30 cellular contexts compared by ENCODE assay signal in genomic region chr20:3483784-3484183, GRCh38. TPM values are rescaled to one million over a fixed set of nuclear protein-coding genes. Genes with fewer than 3 reads are reported as not detected.
DNase-seq lines count a peak whose midpoint lies in the region; ATAC-seq, FAIRE-seq and TF ChIP-seq lines count a peak whose summit lies in the region.
"Had no signal": no experiment of that assay in that cellular context is flagged by ENCODE, and none has a peak within 500 bp of the region (broad histone marks: within the 10 kb centered on the region; RNA-seq: fewer than 3 reads in every experiment).

No MANE protein-coding gene starts in this region.

- dilution Hi-C loops in mammary epithelial cell (cut with HindIII; ENCODE audit: low sequenced_read_pairs), result no loop called here

- TF ChIP-seq CTCF in AG10803 (conservative IDR thresholded peaks at IDR 0.05; ENCODE audit: low read length) (no peak), mammary epithelial cell (conservative IDR thresholded peaks at IDR 0.05 in 1 of 2, IDR thresholded peaks at IDR 0.05 in 1 of 2; ENCODE audit: extremely low read depth in 1 of 2, insufficient read depth in 1 of 2, low read depth in 1 of 2, low read length in 2 of 2) (no peak), HepG2 (CRISPR knock-in tag; IDR thresholded peaks at IDR 0.05) (no peak), endothelial cell (IDR thresholded peaks at IDR 0.05; ENCODE audit: unreplicated experiment) (no peak), suprapubic skin (IDR thresholded peaks at IDR 0.05) (no peak)
- TF ChIP-seq CTCF in CD8-positive, alpha-beta T cell (IDR thresholded peaks at IDR 0.05), result no peak

- peaks cover 10% of the 10 kb centered on the region for H3K9me3 ChIP-seq in MG63
- H3K9me3 ChIP-seq in mammary epithelial cell (replicated peaks; ENCODE audit: insufficient read depth, low read length), result peaks cover 6% of the 10 kb centered on the region
- H3K9me3 ChIP-seq in HepG2 (ENCODE audit: low read length), result peaks cover 13% of the 10 kb centered on the region
- H3K9me3 ChIP-seq in CD8-positive, alpha-beta T cell (ENCODE audit: low read length), result no peaks in the 10 kb centered on the region
- H3K9me3 ChIP-seq in suprapubic skin, result peaks cover 10% of the 10 kb centered on the region
- H3K9me3 ChIP-seq: ovary, thyroid gland, vagina had no signal

- DNase-seq in AG10803 (ENCODE audit: low read depth) (peak; percentile 23), MG63 (peak; percentile 30), mammary epithelial cell (no peak), HepG2 (ENCODE audit: low spot score) (no peak), endothelial cell (ENCODE audit: low spot score) (no peak), suprapubic skin (ENCODE audit: low spot score in 2 of 2) (no peak)
- DNase-seq in CD8-positive, alpha-beta T cell, result no peak
- DNase-seq: activated CD8-positive, alpha-beta memory T cell treated with anti-CD3 and anti-CD28 coated beads, Interleukin-2, amount 50 U/mL, for 4 hours; activated naive CD4-positive, alpha-beta T cell treated with anti-CD3 and anti-CD28 coated beads, Interleukin-2, amount 10 ng/mL, durations not matched to agents 7 days and 5 days; amniotic stem cell; cortex of kidney; DMS53; esophagus squamous epithelium; KBM-7; mucosa of descending colon; MV-4-11; NCI-H510A treated with DMSO at 0.1 percent for 48 hours; NK-92 treated with Interleukin-12 subunit alpha and Interleukin-12 subunit beta, amount 100 ng/mL, for 24 hours; ovary; retina; thyroid gland had no signal

- H3K4me2 ChIP-seq in mammary epithelial cell (ENCODE audit: insufficient read depth, low read depth, low read length) (peak overlapping the region; percentile 44), HepG2 (ENCODE audit: low read depth, low read length) (no peak overlapping the region)
- H3K4me2 ChIP-seq: BLaER1 had no signal

- in situ Hi-C loops in mammary epithelial cell (cut with MboI; ENCODE audit: low sequenced_read_pairs in 2 of 2) (no loop called here), HepG2 (cut with HindIII; ENCODE audit: extremely low pct_ligation_motif_present, low pct_unique_long_range_greater_than_20kb) (no loop called here)

- CTCF ChIA-PET in mammary epithelial cell (lab: Charles Lee; ENCODE audit: low non-redundant PET) (no interaction called here), HepG2 (lab: Yijun Ruan, JAX; ENCODE audit: low intra/inter-chr PET ratio, low total read pairs) (no interaction called here)
- CTCF ChIA-PET in CD8-positive, alpha-beta T cell (lab: Charles Lee), result interaction anchor here (0.6 kb wide), 1 partner anchor 852 kb away, joined by 3 read pairs; no protein-coding TSS in a partner anchor

- no peak for TF ChIP-seq RAD21 in HepG2 (CRISPR knock-in tag; IDR thresholded peaks at IDR 0.05)

- TF ChIP-seq POLR2A in HepG2 (IDR thresholded peaks at IDR 0.05; ENCODE audit: insufficient read depth in 1 of 2, low read depth in 2 of 2, low read length in 2 of 2) (no peak), suprapubic skin (IDR thresholded peaks at IDR 0.05) (no peak)

- H3K27me3 Mint-ChIP-seq in endothelial cell (ENCODE audit: unreplicated experiment), result no peaks in the 10 kb centered on the region
- no peaks in the 10 kb centered on the region for H3K27me3 Mint-ChIP-seq in CD8-positive, alpha-beta T cell (ENCODE audit: low read depth)
- H3K27me3 Mint-ChIP-seq: activated naive CD4-positive, alpha-beta T cell treated with anti-CD3 and anti-CD28 coated beads, Interleukin-2, amount 10 ng/mL, durations not matched to agents 7 days and 5 days; stimulated activated naive CD8-positive, alpha-beta T cell treated with anti-CD3 and anti-CD28 coated beads, Interleukin-15, Interleukin-2, amounts not matched to agents 100 ng/mL and 50 ng/mL, for 24 hours had no signal

- BruUV-seq in mammary epithelial cell (replicated peaks; lab: Mats Ljungman, UMichigan) (no TSS peak), HepG2 (replicated peaks; lab: Mats Ljungman, UMichigan) (no TSS peak)

- intact Hi-C loops in mammary epithelial cell (cut with micrococcal nuclease), result no loop called here
- intact Hi-C loops in HepG2 (cut with micrococcal nuclease; ENCODE audit: unreplicated experiment), result no loop called here
- intact Hi-C loops in CD8-positive, alpha-beta T cell (cut with DNase I, micrococcal nuclease), result no loop called here

- H3K4me3 Mint-ChIP-seq in endothelial cell (ENCODE audit: unreplicated experiment), result no peak overlapping the region
- no peak overlapping the region for H3K4me3 Mint-ChIP-seq in CD8-positive, alpha-beta T cell
- H3K4me3 Mint-ChIP-seq: activated naive CD4-positive, alpha-beta T cell treated with anti-CD3 and anti-CD28 coated beads, Interleukin-2, amount 10 ng/mL, durations not matched to agents 7 days and 5 days; nephron; stimulated activated naive CD8-positive, alpha-beta T cell treated with anti-CD3 and anti-CD28 coated beads, Interleukin-15, Interleukin-2, amounts not matched to agents 100 ng/mL and 50 ng/mL, for 24 hours; WTC11 had no signal

- H3K27ac ChIP-seq in mammary epithelial cell (ENCODE audit: insufficient read depth, low read depth, low read length) (no peak overlapping the region), HepG2 (ENCODE audit: extremely low read length, insufficient read depth, low read length) (no peak overlapping the region), suprapubic skin (no peak overlapping the region)
- no peak overlapping the region for H3K27ac ChIP-seq in CD8-positive, alpha-beta T cell (ENCODE audit: low read depth, low read length)
- H3K27ac ChIP-seq: BLaER1, esophagus squamous epithelium, ovary, skin epidermis, vagina had no signal

- H3K36me3 Mint-ChIP-seq in endothelial cell (ENCODE audit: low read depth, unreplicated experiment), result peaks cover 13% of the 10 kb centered on the region
- H3K36me3 Mint-ChIP-seq in CD8-positive, alpha-beta T cell, result peaks cover 18% of the 10 kb centered on the region

- no peak for TF ChIP-seq EP300 in HepG2 (IDR thresholded peaks at IDR 0.05; ENCODE audit: low read depth in 2 of 2, low read length in 2 of 2)
- no peak for TF ChIP-seq EP300 in HepG2 (CRISPR knock-in tag; IDR thresholded peaks at IDR 0.05; ENCODE audit: borderline replicate concordance)
- TF ChIP-seq EP300 in suprapubic skin (IDR thresholded peaks at IDR 0.05), result no peak

- FAIRE-seq in HepG2 (lab: Jason Lieb, UNC), result no peak

- H3K4me1 Mint-ChIP-seq in endothelial cell (ENCODE audit: unreplicated experiment), result peaks cover 2% of the 10 kb centered on the region
- H3K4me1 Mint-ChIP-seq in CD8-positive, alpha-beta T cell (ENCODE audit: low read depth), result peaks cover 48% of the 10 kb centered on the region
- H3K4me1 Mint-ChIP-seq: activated naive CD4-positive, alpha-beta T cell treated with anti-CD3 and anti-CD28 coated beads, Interleukin-2, amount 10 ng/mL, durations not matched to agents 7 days and 5 days; nephron; WTC11 had no signal

- H3K79me2 ChIP-seq in mammary epithelial cell (ENCODE audit: insufficient read depth, low read length) (peaks cover 78% of the 10 kb centered on the region), HepG2 (ENCODE audit: insufficient read depth, low read length) (peaks cover 70% of the 10 kb centered on the region)

- no peak overlapping the region for H2AFZ ChIP-seq in mammary epithelial cell (ENCODE audit: low read depth, low read length)
- no peak overlapping the region for H2AFZ ChIP-seq in HepG2 (ENCODE audit: low read length)

- no peak for ATAC-seq in HepG2
- ATAC-seq in CD8-positive, alpha-beta T cell, result no peak
- ATAC-seq in GM21360 (IDR thresholded peaks at IDR 0.05; ENCODE audit: unreplicated experiment), result no peak
- ATAC-seq: mucosa of descending colon, Panc1, WTC11 had no signal

- H3K9ac ChIP-seq in mammary epithelial cell (ENCODE audit: insufficient read depth, low read length) (no peak overlapping the region), HepG2 (ENCODE audit: insufficient read depth, low read depth, low read length) (no peak overlapping the region)
- H3K9ac ChIP-seq: BLaER1 had no signal

- H3K4me3 ChIP-seq in AG10803 (ENCODE audit: low read length), result no peak overlapping the region
- H3K4me3 ChIP-seq in MG63, result no peak overlapping the region
- H3K4me3 ChIP-seq in mammary epithelial cell (replicated peaks in 1 of 3; ENCODE audit: insufficient read depth in 1 of 3, low read depth in 2 of 3, low read length in 3 of 3), result no peak overlapping the region
- no peak overlapping the region for H3K4me3 ChIP-seq in HepG2 (replicated peaks in 1 of 3; ENCODE audit: insufficient read depth in 1 of 3, low read depth in 2 of 3, low read length in 3 of 3)
- no peak overlapping the region for H3K4me3 ChIP-seq in CD8-positive, alpha-beta T cell (ENCODE audit: low read depth, low read length)
- H3K4me3 ChIP-seq in suprapubic skin, result no peak overlapping the region
- H3K4me3 ChIP-seq: BLaER1, esophagus squamous epithelium, HAP-1, mucosa of descending colon, ovary, skin epidermis, thyroid gland, vagina had no signal

- H3K36me3 ChIP-seq in MG63, result no peaks in the 10 kb centered on the region
- no peaks in the 10 kb centered on the region for H3K36me3 ChIP-seq in mammary epithelial cell (ENCODE audit: insufficient read depth, low read length)
- peaks cover 0 to 2% of the 10 kb centered on the region in 2 experiments; a peak in 3 of 5 replicates for H3K36me3 ChIP-seq in HepG2 (replicated peaks in 1 of 2; ENCODE audit: control insufficient read depth in 1 of 2, insufficient read depth in 2 of 2, low read length in 2 of 2)
- no peaks in the 10 kb centered on the region for H3K36me3 ChIP-seq in CD8-positive, alpha-beta T cell (ENCODE audit: insufficient read depth, low read length)
- H3K36me3 ChIP-seq in suprapubic skin, result no peaks in the 10 kb centered on the region
- H3K36me3 ChIP-seq: esophagus squamous epithelium, HAP-1, ovary, thyroid gland, vagina had no signal

- H3K4me1 ChIP-seq in mammary epithelial cell (ENCODE audit: insufficient read depth, low read length) (peaks cover 5% of the 10 kb centered on the region), HepG2 (ENCODE audit: insufficient read depth, low read length) (peaks cover 25% of the 10 kb centered on the region), suprapubic skin (no peaks in the 10 kb centered on the region)
- H3K4me1 ChIP-seq in CD8-positive, alpha-beta T cell (ENCODE audit: insufficient read depth, low read length), result no peaks in the 10 kb centered on the region
- H3K4me1 ChIP-seq: BLaER1, HAP-1 had no signal

- H3K9me3 Mint-ChIP-seq in endothelial cell (ENCODE audit: unreplicated experiment), result no peaks in the 10 kb centered on the region
- H3K9me3 Mint-ChIP-seq in CD8-positive, alpha-beta T cell, result peaks cover 4% of the 10 kb centered on the region

- no peak overlapping the region for H3K27ac Mint-ChIP-seq in endothelial cell (ENCODE audit: unreplicated experiment)
- no peak overlapping the region for H3K27ac Mint-ChIP-seq in CD8-positive, alpha-beta T cell
- H3K27ac Mint-ChIP-seq: activated naive CD4-positive, alpha-beta T cell treated with anti-CD3 and anti-CD28 coated beads, Interleukin-2, amount 10 ng/mL, durations not matched to agents 7 days and 5 days; nephron; stimulated activated naive CD8-positive, alpha-beta T cell treated with anti-CD3 and anti-CD28 coated beads, Interleukin-15, Interleukin-2, amounts not matched to agents 100 ng/mL and 50 ng/mL, for 24 hours; WTC11 had no signal

- no peaks in the 10 kb centered on the region for H4K20me1 ChIP-seq in mammary epithelial cell (ENCODE audit: insufficient read depth, low read length)
- no peaks in the 10 kb centered on the region; the same call in 1 of the 2 replicates for H4K20me1 ChIP-seq in HepG2 (ENCODE audit: insufficient read depth, low read length)

- 0% methylated on average over 1 of the region's 1 CpG for WGBS in mammary epithelial cell (ENCODE audit: low coverage, missing lambda C conversion rate)
- WGBS in HepG2 (ENCODE audit: low lambda C conversion rate), result 94% methylated on average over 1 of the region's 1 CpG
- WGBS in suprapubic skin, result 62% methylated on average over 1 of the region's 1 CpG

- POLR2A ChIA-PET in HepG2 (lab: Yijun Ruan, JAX), result interaction anchor here (0.6 to 1.7 kb wide), 2 partner anchors 13 to 497 kb away, joined by 3 to 5 read pairs; partner anchors contain the start of gene ATRN
- POLR2A ChIA-PET in CD8-positive, alpha-beta T cell (lab: Charles Lee), result no interaction called here

- H3K27me3 ChIP-seq in MG63 (no peaks in the 10 kb centered on the region), mammary epithelial cell (ENCODE audit: insufficient read depth, low read length) (no peaks in the 10 kb centered on the region), HepG2 (ENCODE audit: control insufficient read depth in 1 of 2, insufficient read depth in 2 of 2, low read length in 2 of 2) (no peaks in the 10 kb centered on the region), suprapubic skin (no peaks in the 10 kb centered on the region)
- no peaks in the 10 kb centered on the region for H3K27me3 ChIP-seq in CD8-positive, alpha-beta T cell (ENCODE audit: insufficient read depth, low read length)
- H3K27me3 ChIP-seq: BLaER1, esophagus squamous epithelium, ovary, thyroid gland, vagina had no signal

RNA-seq across cellular contexts. Expression of gene ATRN, which starts 13.0 kb away (rescaled TPM):
- 6.6 and 7.1 TPM in 2 replicates for total RNA-seq in MG63 (2014; rRNA removed; shearing (Covaris generic); ENCODE audit: low replicate concordance)
- total RNA-seq in mammary epithelial cell (100 to 1,000 TPM in 1 of 2 donors, 10 to 100 TPM in 1; 54.2 to 134 TPM), HepG2 (2016; rRNA removed; fragmentation: Illumina TruSeq; extraction: Trizol) (30.8 and 44.2 TPM in 2 replicates), endothelial cell (ENCODE audit: unreplicated experiment) (37.0 TPM), suprapubic skin (10 to 100 TPM; 23.3 to 39.1 (median 28.3) TPM)
- polyA plus RNA-seq in mammary epithelial cell (52.3 TPM), HepG2 (2011; rRNA removed) (81.1 and 97.2 TPM in 2 replicates)
- polyA minus RNA-seq in mammary epithelial cell, result 62.9 TPM
- 3.7 and 4.2 TPM in 2 replicates for total RNA-seq in HepG2 (2016; cell fraction: cytosol; rRNA removed; fragmentation: Illumina TruSeq; extraction: Trizol; ENCODE audit: low read depth)
- 27.2 and 45.7 TPM in 2 replicates for total RNA-seq in HepG2 (2016; cell fraction: insoluble cytoplasmic fraction; rRNA removed; fragmentation: Illumina TruSeq; extraction: Trizol)
- 9.6 and 11.5 TPM in 2 replicates for total RNA-seq in HepG2 (2016; cell fraction: membrane; rRNA removed; fragmentation: Illumina TruSeq; extraction: Trizol)
- 61.1 and 74.3 TPM in 2 replicates for total RNA-seq in HepG2 (2016; cell fraction: nucleus; rRNA removed; fragmentation: Illumina TruSeq; extraction: Trizol)
- 56.4 and 83.6 TPM in 2 replicates for polyA plus RNA-seq in HepG2 (2011; cell fraction: cytosol; rRNA removed)
- polyA plus RNA-seq in HepG2 (2011; cell fraction: nucleus; rRNA removed), result 56.4 and 62.4 TPM in 2 replicates
- polyA plus RNA-seq in HepG2 (2012), result 69.4 and 78.7 TPM in 2 replicates
- polyA plus RNA-seq in HepG2 (2016; cell fraction: cytosol; fragmentation: Illumina TruSeq; extraction: Trizol; ENCODE audit: low read depth), result 1.8 and 2.0 TPM in 2 replicates
- polyA plus RNA-seq in HepG2 (2016; cell fraction: insoluble cytoplasmic fraction; fragmentation: Illumina TruSeq; extraction: Trizol; ENCODE audit: low read depth), result 14.7 and 16.4 TPM in 2 replicates
- polyA plus RNA-seq in HepG2 (2016; cell fraction: membrane; fragmentation: Illumina TruSeq; extraction: Trizol; ENCODE audit: low read depth), result 4.0 and 4.6 TPM in 2 replicates
- polyA plus RNA-seq in HepG2 (2016; cell fraction: nucleus; fragmentation: Illumina TruSeq; extraction: Trizol; ENCODE audit: insufficient read depth, low read depth), result 41.8 and 43.9 TPM in 2 replicates
- 12.4 and 245 TPM in 2 replicates for polyA minus RNA-seq in HepG2 (2011; rRNA and poly(A)+ RNA removed; ENCODE audit: low replicate concordance)
- polyA minus RNA-seq in HepG2 (2011; cell fraction: cytosol; rRNA and poly(A)+ RNA removed), result 92.1 and 130 TPM in 2 replicates
- polyA minus RNA-seq in HepG2 (2011; cell fraction: nucleus; rRNA and poly(A)+ RNA removed), result 123 and 165 TPM in 2 replicates
- 1 to 10 TPM; 8.4 to 8.7 TPM for total RNA-seq in CD8-positive, alpha-beta T cell

Comparison
In these comparisons a context has a peak if more than half of its experiments do, and no peak if none do; other contexts are left out.
1. DNase-seq: peak in AG10803 (single experiment) and MG63 (single experiment); none in mammary epithelial cell (single experiment), HepG2 (single experiment), endothelial cell (single experiment), CD8-positive, alpha-beta T cell (0 of 7) and suprapubic skin (0 of 2).